In genomic region chrX:68684291-68684918, GRCh38 we compare ENCODE assay signal across 1 cellular context.
TF ChIP-seq lines count a peak whose summit lies in the region.

No MANE protein-coding gene starts in this region.

TF ChIP-seq in H1, 55 proteins besides CTCF, POLR2A, EP300 and RAD21:
- TF ChIP-seq SP1 (IDR thresholded peaks at IDR 0.05; ENCODE audit: low read depth, low read length) (no peak), PHF8 (conservative IDR thresholded peaks at IDR 0.05; ENCODE audit: low read depth, low read length) (no peak), BACH1 (IDR thresholded peaks at IDR 0.05; ENCODE audit: low read length) (no peak), EGR1 (IDR thresholded peaks at IDR 0.05; ENCODE audit: borderline replicate concordance, low read depth, low read length) (no peak), SAP30 (IDR thresholded peaks at IDR 0.05; ENCODE audit: insufficient read depth, insufficient replicate concordance, low read length) (no peak), GTF2F1 (IDR thresholded peaks at IDR 0.05; ENCODE audit: borderline replicate concordance, low read depth, low read length) (no peak), NRF1 (IDR thresholded peaks at IDR 0.05; ENCODE audit: low read depth, low read length) (no peak), TBP (IDR thresholded peaks at IDR 0.05; ENCODE audit: low read depth, low read length) (no peak), SIN3A (conservative IDR thresholded peaks at IDR 0.05 in 1 of 2, IDR thresholded peaks at IDR 0.05 in 1 of 2; ENCODE audit: low read depth in 1 of 2, low read length in 2 of 2) (no peak), TEAD4 (IDR thresholded peaks at IDR 0.05; ENCODE audit: low read depth, low read length) (no peak), HDAC6 (IDR thresholded peaks at IDR 0.05; ENCODE audit: low read depth, low read length) (no peak), RBBP5 (IDR thresholded peaks at IDR 0.05; ENCODE audit: borderline replicate concordance, low read depth, low read length) (no peak), CBX5 (IDR thresholded peaks at IDR 0.05; ENCODE audit: low read depth, low read length) (no peak), POU5F1 (IDR thresholded peaks at IDR 0.05; ENCODE audit: low read depth, low read length) (no peak), ZNF274 (IDR thresholded peaks at IDR 0.05; ENCODE audit: borderline replicate concordance, extremely low read depth, low read length) (no peak), RFX5 (IDR thresholded peaks at IDR 0.05; ENCODE audit: borderline replicate concordance, low read depth, low read length) (no peak), MAFK (IDR thresholded peaks at IDR 0.05; ENCODE audit: low read depth, low read length) (no peak), NANOG (IDR thresholded peaks at IDR 0.05; ENCODE audit: insufficient read depth, low read depth, low read length, poor library complexity, severe bottlenecking) (no peak), ATF2 (IDR thresholded peaks at IDR 0.05; ENCODE audit: low read length) (no peak)
- TF ChIP-seq, protein P1, sequence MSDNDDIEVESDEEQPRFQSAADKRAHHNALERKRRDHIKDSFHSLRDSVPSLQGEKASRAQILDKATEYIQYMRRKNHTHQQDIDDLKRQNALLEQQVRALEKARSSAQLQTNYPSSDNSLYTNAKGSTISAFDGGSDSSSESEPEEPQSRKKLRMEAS (IDR thresholded peaks at IDR 0.05), result no peak
